ENCODE assay signal across 21 cellular contexts in genomic region chr21:14567557-14568279, GRCh38. TPM values are rescaled to one million over a fixed set of nuclear protein-coding genes. Genes with fewer than 3 reads are reported as not detected.
DNase-seq lines count a peak whose midpoint lies in the region; ATAC-seq, FAIRE-seq and TF ChIP-seq lines count a peak whose summit lies in the region.
"Had no signal": no experiment of that assay in that cellular context is flagged by ENCODE, and none has a peak within 500 bp of the region (broad histone marks: within the 10 kb centered on the region; RNA-seq: fewer than 3 reads in every experiment).

No MANE protein-coding gene starts in this region.

- no peak overlapping the region for H3K4me2 ChIP-seq in GM23338

- no peaks in the 10 kb centered on the region for H3K79me2 ChIP-seq in GM23338 (replicated peaks; ENCODE audit: insufficient read depth)

- ATAC-seq in GM23338: no peak
- ATAC-seq in memory B cell (ENCODE audit: low read depth): peak; percentile 49
- no peak for ATAC-seq in heart left ventricle
- ATAC-seq in HG03159 (IDR thresholded peaks at IDR 0.05; ENCODE audit: unreplicated experiment): no peak
- ATAC-seq: activated CD8-positive, alpha-beta memory T cell treated with anti-CD3 and anti-CD28 coated beads, Interleukin-2, amount 10 ng/mL, durations not matched to agents 7 days and 5 days; heart right ventricle; sciatic nerve had no signal

- H3K9me2 ChIP-seq in GM23338 (ENCODE audit: insufficient read depth): peaks cover 7% of the 10 kb centered on the region; the same call in 1 of the 2 replicates

- H3F3A ChIP-seq in GM23338 (replicated peaks; ENCODE audit: low read depth): no peaks in the 10 kb centered on the region

- no peak for DNase-seq in GM18507 (ENCODE audit: extremely low spot score, insufficient read length, low read depth)
- DNase-seq in GM23338 (ENCODE audit: low spot score): no peak
- DNase-seq in NOMO-1 treated with dmso at 0.1 percent for 144 hours (lab: John Stamatoyannopoulos, UW; ENCODE audit: unreplicated experiment): peak; percentile 46
- no peak for DNase-seq in memory B cell (ENCODE audit: low spot score in 2 of 2)
- no peak for DNase-seq in heart left ventricle
- no peak for DNase-seq in T-helper 2 cell
- DNase-seq in activated T-cell treated with anti-CD3 and anti-CD28 coated beads for 4 hours: no peak
- DNase-seq: activated CD4-positive, CD25-positive, alpha-beta regulatory T cell; activated CD8-positive, alpha-beta memory T cell treated with anti-CD3 and anti-CD28 coated beads, Interleukin-2, amount 10 ng/mL, durations not matched to agents 7 days and 5 days; activated naive CD4-positive, alpha-beta T cell treated with Interleukin-2 at 50 U/mL for 16 hours; esophagus squamous epithelium; heart right ventricle; NCI-H2081; NCI-H69; RPMI8226; stimulated activated CD4-positive, alpha-beta T cell treated with anti-CD3 and anti-CD28 coated beads, Interleukin-4, amount 100 ng/mL, for 24 hours had no signal

- no peak for TF ChIP-seq CTCF in GM23338 (conservative IDR thresholded peaks at IDR 0.05; ENCODE audit: low read depth in 2 of 2)
- no peak for TF ChIP-seq CTCF in heart left ventricle (IDR thresholded peaks at IDR 0.05)

- no peaks in the 10 kb centered on the region for H4K20me1 ChIP-seq in GM23338 (replicated peaks; ENCODE audit: insufficient read depth)

- H3K4me3 Mint-ChIP-seq in GM23338 (no peak overlapping the region), memory B cell (peak overlapping the region; percentile 17)
- H3K4me3 Mint-ChIP-seq: activated CD8-positive, alpha-beta memory T cell treated with anti-CD3 and anti-CD28 coated beads, Interleukin-2, amount 10 ng/mL, durations not matched to agents 7 days and 5 days had no signal

- H3K9me3 ChIP-seq in heart left ventricle: no peaks in the 10 kb centered on the region
- H3K9me3 ChIP-seq: esophagus squamous epithelium, heart right ventricle had no signal

- H3K4me3 ChIP-seq in GM23338 (no peak overlapping the region), heart left ventricle (no peak overlapping the region)
- H3K4me3 ChIP-seq: esophagus squamous epithelium, heart right ventricle had no signal

- TF ChIP-seq POLR2A in heart left ventricle (IDR thresholded peaks at IDR 0.05): no peak

- H3K9me3 Mint-ChIP-seq in GM23338 (no peaks in the 10 kb centered on the region; the same call in 2 of the 3 replicates), memory B cell (no peaks in the 10 kb centered on the region)

- H3K27ac ChIP-seq in GM23338 (ENCODE audit: low read depth) (no peak overlapping the region), heart left ventricle (peak overlapping the region in 1 of 12 donors; percentile 25)
- H3K27ac ChIP-seq: C4-2B, esophagus squamous epithelium had no signal

- H3K4me1 ChIP-seq in GM23338 (ENCODE audit: insufficient read depth) (no peaks in the 10 kb centered on the region; the same call in none of the 2 replicates), heart left ventricle (peaks cover 0 to 17% (median 0%) of the 10 kb centered on the region in 12 donors)
- H3K4me1 ChIP-seq: esophagus squamous epithelium had no signal

- peak overlapping the region; percentile 43; the same call in 1 of the 2 replicates for H2AFZ ChIP-seq in GM23338

- H3K36me3 ChIP-seq in GM23338 (ENCODE audit: insufficient read depth) (no peaks in the 10 kb centered on the region), heart left ventricle (no peaks in the 10 kb centered on the region)
- H3K36me3 ChIP-seq: esophagus squamous epithelium, heart right ventricle had no signal

- H3K27ac Mint-ChIP-seq in GM23338 (no peak overlapping the region), memory B cell (peak overlapping the region; percentile 74)
- H3K27ac Mint-ChIP-seq: activated CD8-positive, alpha-beta memory T cell treated with anti-CD3 and anti-CD28 coated beads, Interleukin-2, amount 10 ng/mL, durations not matched to agents 7 days and 5 days had no signal

- intact Hi-C loops in heart left ventricle (cut with DNase I): no loop called here

- FAIRE-seq in GM18507 (lab: Jason Lieb, UNC): peak; percentile 78
- FAIRE-seq: keratinocyte had no signal

- H3K27me3 ChIP-seq in GM23338 (ENCODE audit: insufficient read depth) (no peaks in the 10 kb centered on the region), heart left ventricle (no peaks in the 10 kb centered on the region)
- H3K27me3 ChIP-seq: esophagus squamous epithelium, heart right ventricle had no signal

- no peaks in the 10 kb centered on the region for H3K27me3 Mint-ChIP-seq in GM23338 (ENCODE audit: insufficient read depth, low read depth, poor library complexity)
- no peaks in the 10 kb centered on the region for H3K27me3 Mint-ChIP-seq in memory B cell
- H3K27me3 Mint-ChIP-seq: activated CD8-positive, alpha-beta memory T cell treated with anti-CD3 and anti-CD28 coated beads, Interleukin-2, amount 10 ng/mL, durations not matched to agents 7 days and 5 days had no signal

- no peaks in the 10 kb centered on the region; the same call in 2 of the 3 replicates for H3K4me1 Mint-ChIP-seq in GM23338
- peaks cover 21% of the 10 kb centered on the region for H3K4me1 Mint-ChIP-seq in memory B cell

- H3K36me3 Mint-ChIP-seq in GM23338 (ENCODE audit: low read depth): no peaks in the 10 kb centered on the region
- no peaks in the 10 kb centered on the region for H3K36me3 Mint-ChIP-seq in memory B cell

- WGBS in heart left ventricle, 4 donors: 65 to 74% (median 69%) methylated on average over 6 of the region's 6 CpGs

TF ChIP-seq in GM23338, 12 proteins besides CTCF, POLR2A, EP300 and RAD21 (continues in another document):
- TF ChIP-seq ETS1 (IDR thresholded peaks at IDR 0.05) (no peak), EZH2 (IDR thresholded peaks at IDR 0.05; ENCODE audit: low read depth, unreplicated experiment) (no peak), NANOG (IDR thresholded peaks at IDR 0.05; ENCODE audit: borderline replicate concordance) (no peak), CREB1 (CRISPR knock-in tag; IDR thresholded peaks at IDR 0.05; ENCODE audit: low read depth) (no peak), POLR2AphosphoS5 (IDR thresholded peaks at IDR 0.05; ENCODE audit: low read depth) (no peak), ZNF114 (CRISPR knock-in tag; IDR thresholded peaks at IDR 0.05) (no peak), EZH2phosphoT487 (IDR thresholded peaks at IDR 0.05; ENCODE audit: unreplicated experiment) (no peak), STAT1 (IDR thresholded peaks at IDR 0.05; ENCODE audit: unreplicated experiment) (no peak), REST (IDR thresholded peaks at IDR 0.05; ENCODE audit: unreplicated experiment) (no peak), JUNB (IDR thresholded peaks at IDR 0.05; ENCODE audit: unreplicated experiment) (no peak)

RNA-seq across cellular contexts. Expression of gene SAMSN1, which starts 21.6 kb away (rescaled TPM):
- total RNA-seq in GM23338 (2014; rRNA removed; shearing (Covaris generic)): 2.0 and 3.2 TPM in 2 replicates
- polyA plus RNA-seq in GM23338 (2016; fragmentation: Nextera tagmentation; extraction: Ambion mirVana) (5.4 and 7.9 TPM in 2 replicates), heart left ventricle (1 to 10 TPM in 1 of 2 donors, under 1 TPM in 1; 0.88 to 2.3 TPM)
- total RNA-seq in heart left ventricle: 10 to 100 TPM in 1 of 9 donors, 1 to 10 TPM in 6, under 1 TPM in 2; 0.44 to 21.2 (median 1.4) TPM
- total RNA-seq: Daoy had no signal
- polyA plus RNA-seq: keratinocyte had no signal
